Comparison of ENCODE assay signal across 8 cellular contexts in genomic region chr17:17750881-17751280, GRCh38.
DNase-seq lines count a peak whose midpoint lies in the region; TF ChIP-seq lines count a peak whose summit lies in the region.

No MANE protein-coding gene starts in this region.

- peaks cover 6% of the 10 kb centered on the region for H3K36me3 Mint-ChIP-seq in activated T-cell treated with anti-CD3 and anti-CD28 coated beads, Interleukin-2, amount 50 U/mL, for 24 hours (ENCODE audit: low read depth)

- intact Hi-C loops in PC-9 (cut with micrococcal nuclease; ENCODE audit: unreplicated experiment) (no loop called here), dorsolateral prefrontal cortex (cut with DNase I) (loop anchor here in 1 of 2 donors (5.0 kb wide), 1 partner anchor 59 kb away; no protein-coding TSS in a partner anchor)

- no peaks in the 10 kb centered on the region for H3K36me3 ChIP-seq in PC-9 (ENCODE audit: low read depth)

- H3K4me1 Mint-ChIP-seq in activated T-cell treated with anti-CD3 and anti-CD28 coated beads, Interleukin-2, amount 50 U/mL, for 24 hours (ENCODE audit: low read depth): peaks cover 69% of the 10 kb centered on the region

- POLR2A ChIA-PET in PC-9 (lab: Charles Lee; ENCODE audit: unreplicated experiment): no interaction called here

- H3K9me3 ChIP-seq in PC-9 (ENCODE audit: insufficient read depth, low read depth): no peaks in the 10 kb centered on the region

- peaks cover 24% of the 10 kb centered on the region for H3K4me1 ChIP-seq in PC-9 (replicated peaks; ENCODE audit: insufficient read depth)

- peaks cover 72% of the 10 kb centered on the region for H3K79me2 ChIP-seq in PC-9 (ENCODE audit: low read depth)

- H3K4me3 ChIP-seq in PC-9 (no peak overlapping the region), dorsolateral prefrontal cortex (peak overlapping the region in 2 of 59 donors; percentile 6 to 68)

- H2AFZ ChIP-seq in PC-9: no peak overlapping the region

- peak overlapping the region; percentile 86 for H3K4me3 Mint-ChIP-seq in activated T-cell treated with anti-CD3 and anti-CD28 coated beads, Interleukin-2, amount 50 U/mL, for 24 hours

- H3K27me3 Mint-ChIP-seq in activated T-cell treated with anti-CD3 and anti-CD28 coated beads, Interleukin-2, amount 50 U/mL, for 24 hours: no peaks in the 10 kb centered on the region

- H3K27me3 ChIP-seq in PC-9 (ENCODE audit: insufficient read depth, low read depth): no peaks in the 10 kb centered on the region
- no peaks in the 10 kb centered on the region for H3K27me3 ChIP-seq in dorsolateral prefrontal cortex

- no TSS peak for BruUV-seq in PC-9 (replicated peaks; lab: Mats Ljungman, UMichigan)

- peaks cover 74% of the 10 kb centered on the region for H4K20me1 ChIP-seq in PC-9 (ENCODE audit: insufficient read depth)

- no peaks in the 10 kb centered on the region for H3K9me3 Mint-ChIP-seq in activated T-cell treated with anti-CD3 and anti-CD28 coated beads, Interleukin-2, amount 50 U/mL, for 24 hours

- TF ChIP-seq CTCF in PC-9 (conservative IDR thresholded peaks at IDR 0.05) (no peak), dorsolateral prefrontal cortex (IDR thresholded peaks at IDR 0.05 in 54 of 56, conservative IDR thresholded peaks at IDR 0.05 in 2 of 56; ENCODE audit: low read depth in 1 of 56, partially characterized antibody in 56 of 56) (no peak)

- CTCF ChIA-PET in PC-9 (lab: Charles Lee): no interaction called here

- H3F3A ChIP-seq in PC-9 (ENCODE audit: insufficient read depth, low read depth): peaks cover 44% of the 10 kb centered on the region; the same call in 1 of the 2 replicates

- peak overlapping the region; percentile 34; the same call in 1 of the 2 replicates for H3K27ac ChIP-seq in PC-9
- peak overlapping the region in 54 of 59 donors; percentile 22 to 100 (median 90) for H3K27ac ChIP-seq in dorsolateral prefrontal cortex

- no peaks in the 10 kb centered on the region for H3K9me2 ChIP-seq in PC-9 (ENCODE audit: insufficient read depth)

- H3K27ac Mint-ChIP-seq in activated T-cell treated with anti-CD3 and anti-CD28 coated beads, Interleukin-2, amount 50 U/mL, for 24 hours: peak overlapping the region; percentile 93

- no peak overlapping the region for H3K4me2 ChIP-seq in PC-9

- DNase-seq in activated T-cell treated with anti-CD3 and anti-CD28 coated beads, Interleukin-2, amount 50 U/mL, for 24 hours: peak; percentile 65
- DNase-seq in activated T-cell treated with anti-CD3 and anti-CD28 coated beads for 4 hours (no peak), PC-9 (peak in 1 of 2 experiments; percentile 32), dorsolateral prefrontal cortex (no peak), islet precursor cell (no peak), dedifferentiated amniotic fluid mesenchymal stem cell (ENCODE audit: extremely low spot score) (no peak), hippocampal formation (lab: John Stamatoyannopoulos, UW) (no peak)
- DNase-seq in stimulated activated CD4-positive, alpha-beta T cell treated with anti-CD3 and anti-CD28 coated beads, Interleukin-4, amount 100 ng/mL, for 24 hours: peak; percentile 36

Comparison
In these comparisons a context has a peak if more than half of its experiments do, and no peak if none do; other contexts are left out.
1. DNase-seq: peak in activated T-cell treated with anti-CD3 and anti-CD28 coated beads, Interleukin-2, amount 50 U/mL, for 24 hours (single experiment) and stimulated activated CD4-positive, alpha-beta T cell treated with anti-CD3 and anti-CD28 coated beads, Interleukin-4, amount 100 ng/mL, for 24 hours (single experiment); none in activated T-cell treated with anti-CD3 and anti-CD28 coated beads for 4 hours (single experiment), dorsolateral prefrontal cortex (0 of 10), islet precursor cell (single experiment), dedifferentiated amniotic fluid mesenchymal stem cell (single experiment) and hippocampal formation (0 of 2).